Comparison of ENCODE assay signal across 16 cellular contexts in genomic region chr10:6486280-6486679, GRCh38.
DNase-seq lines count a peak whose midpoint lies in the region; ATAC-seq and TF ChIP-seq lines count a peak whose summit lies in the region.
"Had no signal": no experiment of that assay in that cellular context is flagged by ENCODE, and none has a peak within 500 bp of the region (broad histone marks: within the 10 kb centered on the region; RNA-seq: fewer than 3 reads in every experiment).

No MANE protein-coding gene starts in this region.

- intact Hi-C loops in activated CD8-positive, alpha-beta T cell treated with anti-CD3 and anti-CD28 coated beads for 36 hours (cut with micrococcal nuclease): no loop called here
- intact Hi-C loops in psoas muscle (cut with DNase I): no loop called here

- no peak for DNase-seq in activated CD8-positive, alpha-beta T cell treated with anti-CD3 and anti-CD28 coated beads, Interleukin-2, amount 10 ng/mL, durations not matched to agents 7 days and 5 days
- DNase-seq in activated CD8-positive, alpha-beta T cell treated with anti-CD3 and anti-CD28 coated beads for 36 hours: no peak
- DNase-seq in CD8-positive, alpha-beta memory T cell: no peak
- DNase-seq in NCI-H526 (lab: John Stamatoyannopoulos, UW): peak; percentile 46 to 64
- DNase-seq in immature natural killer cell: no peak
- no peak for DNase-seq in psoas muscle
- no peak for DNase-seq in endothelial cell (ENCODE audit: low spot score)
- DNase-seq: DMS79 treated with DMSO at 0.1 percent for 48 hours, GOT3, NCI-H1105 treated with DMSO at 0.1 percent for 48 hours, NCI-H1694, NCI-H2081 treated with DMSO at 0.1 percent for 48 hours, NCI-H774 had no signal

- no peaks in the 10 kb centered on the region for H3K27me3 Mint-ChIP-seq in activated CD8-positive, alpha-beta T cell treated with anti-CD3 and anti-CD28 coated beads, Interleukin-2, amount 10 ng/mL, durations not matched to agents 7 days and 5 days (ENCODE audit: low read depth)
- H3K27me3 Mint-ChIP-seq in activated CD8-positive, alpha-beta T cell treated with anti-CD3 and anti-CD28 coated beads for 36 hours: no peaks in the 10 kb centered on the region
- H3K27me3 Mint-ChIP-seq in CD8-positive, alpha-beta memory T cell: peaks cover 0 to 1% of the 10 kb centered on the region in 2 donors
- H3K27me3 Mint-ChIP-seq in immature natural killer cell (ENCODE audit: low read depth in 3 of 3): peaks cover 0 to 5% (median 3%) of the 10 kb centered on the region in 3 donors
- peaks cover 2% of the 10 kb centered on the region for H3K27me3 Mint-ChIP-seq in endothelial cell (ENCODE audit: unreplicated experiment)

- no peak for TF ChIP-seq CTCF in activated CD8-positive, alpha-beta T cell treated with anti-CD3 and anti-CD28 coated beads for 36 hours (IDR thresholded peaks at IDR 0.05)
- TF ChIP-seq CTCF in psoas muscle (IDR thresholded peaks at IDR 0.05) (no peak), endothelial cell (IDR thresholded peaks at IDR 0.05; ENCODE audit: unreplicated experiment) (no peak)

- H3K9me3 Mint-ChIP-seq in activated CD8-positive, alpha-beta T cell treated with anti-CD3 and anti-CD28 coated beads, Interleukin-2, amount 10 ng/mL, durations not matched to agents 7 days and 5 days (ENCODE audit: insufficient read depth): peaks cover 6% of the 10 kb centered on the region
- H3K9me3 Mint-ChIP-seq in activated CD8-positive, alpha-beta T cell treated with anti-CD3 and anti-CD28 coated beads for 36 hours: peaks cover 3% of the 10 kb centered on the region
- no peaks in the 10 kb centered on the region for H3K9me3 Mint-ChIP-seq in CD8-positive, alpha-beta memory T cell
- no peaks in the 10 kb centered on the region for H3K9me3 Mint-ChIP-seq in immature natural killer cell
- no peaks in the 10 kb centered on the region for H3K9me3 Mint-ChIP-seq in endothelial cell (ENCODE audit: unreplicated experiment)

- H3K9me3 ChIP-seq in CD8-positive, alpha-beta memory T cell (ENCODE audit: low read length): no peaks in the 10 kb centered on the region
- H3K9me3 ChIP-seq in psoas muscle: no peaks in the 10 kb centered on the region

- H3K36me3 Mint-ChIP-seq in activated CD8-positive, alpha-beta T cell treated with anti-CD3 and anti-CD28 coated beads, Interleukin-2, amount 10 ng/mL, durations not matched to agents 7 days and 5 days (ENCODE audit: low read depth): peaks cover 94% of the 10 kb centered on the region
- H3K36me3 Mint-ChIP-seq in activated CD8-positive, alpha-beta T cell treated with anti-CD3 and anti-CD28 coated beads for 36 hours (ENCODE audit: low read depth): peaks cover 86% of the 10 kb centered on the region
- peaks cover 29 to 94% (median 36%) of the 10 kb centered on the region in 3 donors for H3K36me3 Mint-ChIP-seq in CD8-positive, alpha-beta memory T cell
- peaks cover 44 to 88% (median 60%) of the 10 kb centered on the region in 3 donors for H3K36me3 Mint-ChIP-seq in immature natural killer cell
- peaks cover 56% of the 10 kb centered on the region for H3K36me3 Mint-ChIP-seq in endothelial cell (ENCODE audit: low read depth, unreplicated experiment)

- peaks cover 43% of the 10 kb centered on the region for H3K4me1 ChIP-seq in CD8-positive, alpha-beta memory T cell (ENCODE audit: insufficient read depth, low read length)
- H3K4me1 ChIP-seq in psoas muscle: no peaks in the 10 kb centered on the region

- ATAC-seq in activated CD8-positive, alpha-beta T cell treated with anti-CD3 and anti-CD28 coated beads, Interleukin-2, amount 10 ng/mL, durations not matched to agents 7 days and 5 days: no peak
- no peak for ATAC-seq in activated CD8-positive, alpha-beta T cell treated with anti-CD3 and anti-CD28 coated beads for 36 hours
- ATAC-seq in psoas muscle: no peak
- ATAC-seq: Right ventricle myocardium inferior had no signal

- peak overlapping the region; percentile 48 for H3K27ac Mint-ChIP-seq in activated CD8-positive, alpha-beta T cell treated with anti-CD3 and anti-CD28 coated beads, Interleukin-2, amount 10 ng/mL, durations not matched to agents 7 days and 5 days
- H3K27ac Mint-ChIP-seq in activated CD8-positive, alpha-beta T cell treated with anti-CD3 and anti-CD28 coated beads for 36 hours: no peak overlapping the region
- peak overlapping the region in 7 of 8 donors; percentile 12 to 85 (median 47) for H3K27ac Mint-ChIP-seq in CD8-positive, alpha-beta memory T cell
- H3K27ac Mint-ChIP-seq in immature natural killer cell (peak overlapping the region; percentile 42 to 91 (median 73)), endothelial cell (ENCODE audit: unreplicated experiment) (no peak overlapping the region)

- POLR2A ChIA-PET in activated CD8-positive, alpha-beta T cell treated with anti-CD3 and anti-CD28 coated beads, Interleukin-2, amount 10 ng/mL, durations not matched to agents 7 days and 5 days (lab: Charles Lee): interaction anchor here (1.0 kb wide), 1 partner anchor 44 kb away, joined by 4 read pairs; no protein-coding TSS in a partner anchor
- POLR2A ChIA-PET in activated CD8-positive, alpha-beta T cell treated with anti-CD3 and anti-CD28 coated beads for 36 hours (lab: Charles Lee): interaction anchor here (1.4 to 1.5 kb wide), 2 partner anchors 13 to 19 kb away, joined by 3 read pairs; no protein-coding TSS in a partner anchor
- POLR2A ChIA-PET in CD8-positive, alpha-beta memory T cell (lab: Charles Lee): no interaction called here

- no peaks in the 10 kb centered on the region for H3K27me3 ChIP-seq in CD8-positive, alpha-beta memory T cell (ENCODE audit: insufficient read depth, low read length, poor library complexity, severe bottlenecking)
- H3K27me3 ChIP-seq in psoas muscle (ENCODE audit: insufficient read depth in 3 of 3, low read length in 2 of 3): no peaks in the 10 kb centered on the region

- H3K4me3 Mint-ChIP-seq in activated CD8-positive, alpha-beta T cell treated with anti-CD3 and anti-CD28 coated beads, Interleukin-2, amount 10 ng/mL, durations not matched to agents 7 days and 5 days: no peak overlapping the region
- H3K4me3 Mint-ChIP-seq in activated CD8-positive, alpha-beta T cell treated with anti-CD3 and anti-CD28 coated beads for 36 hours: no peak overlapping the region
- no peak overlapping the region for H3K4me3 Mint-ChIP-seq in CD8-positive, alpha-beta memory T cell
- H3K4me3 Mint-ChIP-seq in immature natural killer cell (no peak overlapping the region), endothelial cell (ENCODE audit: unreplicated experiment) (no peak overlapping the region)

- peaks cover 69% of the 10 kb centered on the region for H3K4me1 Mint-ChIP-seq in activated CD8-positive, alpha-beta T cell treated with anti-CD3 and anti-CD28 coated beads, Interleukin-2, amount 10 ng/mL, durations not matched to agents 7 days and 5 days (ENCODE audit: low read depth)
- H3K4me1 Mint-ChIP-seq in activated CD8-positive, alpha-beta T cell treated with anti-CD3 and anti-CD28 coated beads for 36 hours (ENCODE audit: low read depth): peaks cover 64% of the 10 kb centered on the region
- H3K4me1 Mint-ChIP-seq in CD8-positive, alpha-beta memory T cell: peaks cover 47 to 64% (median 53%) of the 10 kb centered on the region in 3 donors
- H3K4me1 Mint-ChIP-seq in immature natural killer cell (peaks cover 50 to 51% of the 10 kb centered on the region in 2 donors), endothelial cell (ENCODE audit: unreplicated experiment) (peaks cover 6% of the 10 kb centered on the region)

- no peak overlapping the region for H3K27ac ChIP-seq in CD8-positive, alpha-beta memory T cell (ENCODE audit: low read depth, low read length)
- no peak overlapping the region for H3K27ac ChIP-seq in psoas muscle
- H3K27ac ChIP-seq: C4-2B, KMS-11 had no signal

- WGBS in psoas muscle, 3 donors: 76 to 84% (median 78%) methylated on average over 6 of the region's 6 CpGs

- CTCF ChIA-PET in activated CD8-positive, alpha-beta T cell treated with anti-CD3 and anti-CD28 coated beads, Interleukin-2, amount 10 ng/mL, durations not matched to agents 7 days and 5 days (lab: Charles Lee): interaction anchor here (0.9 kb wide), 1 partner anchor 12 kb away, joined by 3 read pairs; no protein-coding TSS in a partner anchor
- CTCF ChIA-PET in activated CD8-positive, alpha-beta T cell treated with anti-CD3 and anti-CD28 coated beads for 36 hours (lab: Charles Lee): interaction anchor here (0.9 kb wide), 1 partner anchor 12 kb away, joined by 3 read pairs; no protein-coding TSS in a partner anchor
- CTCF ChIA-PET in CD8-positive, alpha-beta memory T cell (lab: Charles Lee): interaction anchor here (0.9 kb wide), 1 partner anchor 43 kb away, joined by 3 read pairs; no protein-coding TSS in a partner anchor

- H3K4me3 ChIP-seq in CD8-positive, alpha-beta memory T cell (ENCODE audit: low read length): no peak overlapping the region
- no peak overlapping the region for H3K4me3 ChIP-seq in psoas muscle

- H3K36me3 ChIP-seq in CD8-positive, alpha-beta memory T cell (ENCODE audit: insufficient read depth, low read length): peaks cover 67% of the 10 kb centered on the region
- H3K36me3 ChIP-seq in psoas muscle (ENCODE audit: insufficient read depth in 1 of 2, low read depth in 1 of 2): peaks cover 12 to 100% of the 10 kb centered on the region in 2 donors

Comparison
In these comparisons a context has a peak if more than half of its experiments do, and no peak if none do; other contexts are left out.
1. H3K27ac Mint-ChIP-seq: peak in activated CD8-positive, alpha-beta T cell treated with anti-CD3 and anti-CD28 coated beads, Interleukin-2, amount 10 ng/mL, durations not matched to agents 7 days and 5 days (single experiment), CD8-positive, alpha-beta memory T cell (7 of 8) and immature natural killer cell (6 of 6); none in activated CD8-positive, alpha-beta T cell treated with anti-CD3 and anti-CD28 coated beads for 36 hours (single experiment) and endothelial cell (single experiment).
2. DNase-seq: peak in NCI-H526 (2 of 2); none in activated CD8-positive, alpha-beta T cell treated with anti-CD3 and anti-CD28 coated beads, Interleukin-2, amount 10 ng/mL, durations not matched to agents 7 days and 5 days (single experiment), activated CD8-positive, alpha-beta T cell treated with anti-CD3 and anti-CD28 coated beads for 36 hours (single experiment), CD8-positive, alpha-beta memory T cell (0 of 5), immature natural killer cell (0 of 3), psoas muscle (0 of 2) and endothelial cell (single experiment).